ENCODE assay signal across 9 cellular contexts in the genomic region with DNA sequence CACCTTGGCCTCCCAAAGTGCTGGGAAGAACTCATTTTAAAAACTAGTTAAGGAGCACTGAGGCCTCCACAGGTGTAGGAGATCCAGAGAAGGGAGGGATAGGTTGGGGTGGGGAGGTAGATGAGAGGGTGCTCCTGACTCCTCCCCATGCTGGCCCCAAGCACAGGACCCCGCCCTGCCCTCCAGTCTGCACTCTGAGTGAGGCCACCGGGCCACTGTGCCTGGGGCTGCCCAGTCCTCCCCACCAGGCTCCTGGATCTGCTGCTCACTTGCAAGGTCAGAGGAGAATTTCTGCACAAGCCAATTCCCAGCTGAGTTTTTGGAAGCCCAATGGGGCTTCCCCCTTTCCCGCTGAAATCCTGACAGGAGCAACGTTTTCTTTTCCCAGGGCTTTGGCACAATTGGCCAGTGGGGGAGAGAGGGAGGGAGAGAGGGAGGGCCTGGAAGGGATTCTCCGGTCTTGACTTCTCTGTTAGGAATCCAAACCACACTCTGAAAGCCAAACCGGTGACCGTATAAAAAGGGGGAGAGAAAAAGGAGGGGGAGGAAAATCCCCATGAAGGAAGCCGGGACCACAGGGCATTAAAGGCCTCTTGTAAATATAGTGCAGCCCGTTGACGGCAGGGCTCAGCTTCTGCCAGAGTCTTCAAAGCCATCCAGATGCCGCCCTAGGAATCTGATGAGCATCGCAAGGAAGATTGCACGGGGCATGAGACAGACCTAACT.
DNase-seq lines count a peak whose midpoint lies in the region; ATAC-seq lines count a peak whose summit lies in the region.
"Had no signal": no experiment of that assay in that cellular context is flagged by ENCODE, and none has a peak within 500 bp of the region (broad histone marks: within the 10 kb centered on the region; RNA-seq: fewer than 3 reads in every experiment).

No MANE protein-coding gene starts in this region.

- peak overlapping the region; percentile 50 for H3K4me3 ChIP-seq in GM23248
- peak overlapping the region; percentile 55 for H3K4me3 ChIP-seq in adipocyte (ENCODE audit: low read length)

- H2AFZ ChIP-seq in GM23248, result peak overlapping the region; percentile 37

- peak; percentile 72 for ATAC-seq in left ventricle myocardium superior
- ATAC-seq in GM21367 (IDR thresholded peaks at IDR 0.05; ENCODE audit: unreplicated experiment), result no peak
- ATAC-seq in HG03432 (IDR thresholded peaks at IDR 0.05; ENCODE audit: unreplicated experiment), result no peak

- H3F3A ChIP-seq in GM23248 (ENCODE audit: insufficient read depth), result peaks cover 22% of the 10 kb centered on the region

- H3K9me2 ChIP-seq in GM23248 (ENCODE audit: insufficient read depth), result no peaks in the 10 kb centered on the region

- peak overlapping the region; percentile 71 for H3K4me2 ChIP-seq in GM23248 (ENCODE audit: unreplicated experiment)

- WGBS in GM23248 (ENCODE audit: low coverage in 1 of 2, low lambda C conversion rate in 2 of 2, missing lambda C conversion rate in 2 of 2), 2 experiments, result 1 to 3% methylated on average over 13 of the region's 13 CpGs

- H3K9me3 ChIP-seq in GM23248 (ENCODE audit: low read depth), result no peaks in the 10 kb centered on the region
- no peaks in the 10 kb centered on the region for H3K9me3 ChIP-seq in adipocyte (ENCODE audit: control insufficient read depth, low read length)

- H3K4me1 ChIP-seq in GM23248 (ENCODE audit: insufficient read depth) (peaks cover 20% of the 10 kb centered on the region), adipocyte (ENCODE audit: control insufficient read depth, insufficient read depth, low read length) (peaks cover 17% of the 10 kb centered on the region)

- in situ Hi-C loops in GM23248 (cut with MboI), result no loop called here

- H3K27ac ChIP-seq in GM23248, result peak overlapping the region; percentile 77

- no peaks in the 10 kb centered on the region for H3K79me2 ChIP-seq in GM23248 (ENCODE audit: insufficient read depth)

- H4K20me1 ChIP-seq in GM23248 (ENCODE audit: insufficient read depth), result no peaks in the 10 kb centered on the region

- H3K27me3 ChIP-seq in GM23248 (replicated peaks; ENCODE audit: insufficient read depth) (no peaks in the 10 kb centered on the region), adipocyte (replicated peaks; ENCODE audit: control insufficient read depth, insufficient read depth, low read length) (no peaks in the 10 kb centered on the region)

- peak; percentile 95 for DNase-seq in GM23248
- DNase-seq in adipocyte (ENCODE audit: low read depth), result peak; percentile 85
- no peak for DNase-seq in left ventricle myocardium superior
- DNase-seq in retina, result peak; percentile 61
- DNase-seq in RPMI8226, result no peak
- DNase-seq in NCI-H69 (lab: John Stamatoyannopoulos, UW), result no peak
- DNase-seq: activated CD4-positive, alpha-beta T cell treated with anti-CD3 and anti-CD28 coated beads for 1 hour had no signal

- intact Hi-C loops in left ventricle myocardium superior (cut with micrococcal nuclease), result no loop called here

- H3K9ac ChIP-seq in GM23248 (peak overlapping the region; percentile 59), adipocyte (ENCODE audit: low read length) (peak overlapping the region; percentile 13)

- H3K36me3 ChIP-seq in GM23248 (ENCODE audit: low read depth) (no peaks in the 10 kb centered on the region), adipocyte (ENCODE audit: control insufficient read depth, insufficient read depth, low read length, severe bottlenecking) (no peaks in the 10 kb centered on the region)

Comparison
In these comparisons a context has a peak if more than half of its experiments do, and no peak if none do; other contexts are left out.
1. DNase-seq: peak in GM23248 (single experiment), adipocyte (single experiment) and retina (single experiment); none in left ventricle myocardium superior (single experiment), RPMI8226 (single experiment) and NCI-H69 (single experiment).